Comparison of ENCODE assay signal across 29 cellular contexts in the genomic region with DNA sequence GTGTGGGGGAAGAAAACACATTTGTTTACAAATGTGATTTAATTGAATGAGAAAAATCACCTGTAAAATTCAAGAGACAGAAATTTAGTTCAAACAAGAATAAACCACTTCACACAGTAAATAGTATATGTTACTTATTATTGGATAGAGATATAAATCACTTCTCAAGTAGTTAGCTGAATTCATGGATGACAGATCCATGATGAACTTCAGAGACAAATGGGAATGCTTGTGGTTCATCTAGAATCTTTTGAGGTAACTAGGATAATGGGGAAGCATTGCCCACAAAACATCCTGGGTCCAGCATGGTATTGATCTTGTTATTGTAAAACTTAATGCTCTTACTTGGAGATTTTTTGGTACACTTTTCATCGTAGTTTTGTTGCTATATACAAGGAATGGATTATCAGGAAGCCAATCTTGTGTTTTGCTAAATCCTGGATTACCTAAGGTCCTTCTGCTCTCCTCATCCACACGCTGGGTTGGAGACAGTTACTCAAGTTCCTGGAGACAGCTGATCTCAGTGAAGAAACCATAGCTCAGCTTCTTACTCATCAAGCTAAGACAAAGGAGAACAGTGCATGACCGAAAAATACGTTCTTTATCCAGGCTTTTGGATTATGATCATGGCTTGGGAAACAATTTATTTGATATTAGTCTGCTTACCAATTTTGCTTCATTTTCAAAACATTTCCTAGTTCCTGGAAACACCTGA.
DNase-seq lines count a peak whose midpoint lies in the region; ATAC-seq, FAIRE-seq and TF ChIP-seq lines count a peak whose summit lies in the region.
"Had no signal": no experiment of that assay in that cellular context is flagged by ENCODE, and none has a peak within 500 bp of the region (broad histone marks: within the 10 kb centered on the region; RNA-seq: fewer than 3 reads in every experiment).

No MANE protein-coding gene starts in this region.

- H3K4me1 Mint-ChIP-seq in activated CD4-positive, alpha-beta memory T cell treated with anti-CD3 and anti-CD28 coated beads, Interleukin-2, amount 10 ng/mL, durations not matched to agents 7 days and 5 days, result peaks cover 6% of the 10 kb centered on the region
- H3K4me1 Mint-ChIP-seq: activated CD4-positive, alpha-beta T cell treated with anti-CD3 and anti-CD28 coated beads, Interleukin-2, amount 10 ng/mL, durations not matched to agents 24 days and 14 days; central memory CD8-positive, alpha-beta T cell; T-cell had no signal

- peaks cover 6% of the 10 kb centered on the region for H3K27me3 Mint-ChIP-seq in activated CD4-positive, alpha-beta memory T cell treated with anti-CD3 and anti-CD28 coated beads, Interleukin-2, amount 10 ng/mL, durations not matched to agents 7 days and 5 days
- H3K27me3 Mint-ChIP-seq: central memory CD8-positive, alpha-beta T cell had no signal

- dilution Hi-C loops in mammary epithelial cell (cut with HindIII; ENCODE audit: low sequenced_read_pairs), result no loop called here

- no peak for FAIRE-seq in A549 (lab: Jason Lieb, UNC)
- FAIRE-seq: kidney, TTC549 had no signal

- RAD21 ChIA-PET in HCT116 (lab: Charles Lee; ENCODE audit: low non-redundant PET in 1 of 2, low total read pairs in 2 of 2, uncharacterized antibody in 2 of 2, unreplicated experiment in 2 of 2), result no interaction called here

- in situ Hi-C loops in mammary epithelial cell (cut with MboI; ENCODE audit: low sequenced_read_pairs in 2 of 2), result no loop called here

- H3K9me2 ChIP-seq in HCT116 (ENCODE audit: insufficient read depth), result no peaks in the 10 kb centered on the region
- no peaks in the 10 kb centered on the region for H3K9me2 ChIP-seq in hepatocyte (replicated peaks; ENCODE audit: insufficient read depth)

- intact Hi-C loops in HCT116 (cut with micrococcal nuclease), result no loop called here
- intact Hi-C loops in mammary epithelial cell (cut with micrococcal nuclease), result no loop called here

- H3K27me3 ChIP-seq in HCT116 (ENCODE audit: insufficient read depth, low read length) (no peaks in the 10 kb centered on the region), mammary epithelial cell (ENCODE audit: insufficient read depth, low read length) (no peaks in the 10 kb centered on the region), hepatocyte (no peaks in the 10 kb centered on the region)

- no peak for TF ChIP-seq RAD21 in A549 (conservative IDR thresholded peaks at IDR 0.05 in 1 of 2, IDR thresholded peaks at IDR 0.05 in 1 of 2)
- TF ChIP-seq RAD21 in HCT116 (IDR thresholded peaks at IDR 0.05; ENCODE audit: low read depth), result no peak

- TF ChIP-seq CTCF in A549 (IDR thresholded peaks at IDR 0.05) (no peak), HCT116 (IDR thresholded peaks at IDR 0.05 in 2 of 3, conservative IDR thresholded peaks at IDR 0.05 in 1 of 3; ENCODE audit: borderline replicate concordance in 1 of 3, insufficient read depth in 1 of 3, low read depth in 2 of 3, low read length in 2 of 3) (no peak), mammary epithelial cell (conservative IDR thresholded peaks at IDR 0.05 in 1 of 2, IDR thresholded peaks at IDR 0.05 in 1 of 2; ENCODE audit: extremely low read depth in 1 of 2, insufficient read depth in 1 of 2, low read depth in 1 of 2, low read length in 2 of 2) (no peak), hepatocyte (IDR thresholded peaks at IDR 0.05; ENCODE audit: poor library complexity) (no peak)

- peak overlapping the region; percentile 65; the same call in 2 of the 3 replicates for H3K4me2 ChIP-seq in A549
- H3K4me2 ChIP-seq in HCT116 (ENCODE audit: low read length), result no peak overlapping the region
- no peak overlapping the region for H3K4me2 ChIP-seq in mammary epithelial cell (ENCODE audit: insufficient read depth, low read depth, low read length)
- no peak overlapping the region for H3K4me2 ChIP-seq in hepatocyte
- H3K4me2 ChIP-seq: KMS-11, PC-9 had no signal

- H3K27ac ChIP-seq in A549 (peak overlapping the region; percentile 83 to 93), HCT116 (ENCODE audit: low read depth, low read length) (no peak overlapping the region), mammary epithelial cell (ENCODE audit: insufficient read depth, low read depth, low read length) (no peak overlapping the region), hepatocyte (peak overlapping the region; percentile 73)
- H3K27ac ChIP-seq: KMS-11, PC-9, thoracic aorta had no signal

- POLR2A ChIA-PET in A549 (lab: Yijun Ruan, JAX) (interaction anchor here (1.2 kb wide), 1 partner anchor 540 kb away, joined by 3 read pairs; no protein-coding TSS in a partner anchor), HCT116 (lab: Charles Lee) (no interaction called here)
- POLR2A ChIA-PET in activated CD4-positive, alpha-beta memory T cell treated with anti-CD3 and anti-CD28 coated beads, Interleukin-2, amount 10 ng/mL, durations not matched to agents 7 days and 5 days (lab: Charles Lee), result interaction anchor here (0.9 kb wide), 1 partner anchor 51 kb away, joined by 3 read pairs; no protein-coding TSS in a partner anchor

- H3K9me3 Mint-ChIP-seq in activated CD4-positive, alpha-beta memory T cell treated with anti-CD3 and anti-CD28 coated beads, Interleukin-2, amount 10 ng/mL, durations not matched to agents 7 days and 5 days, result peaks cover 3% of the 10 kb centered on the region
- H3K9me3 Mint-ChIP-seq: activated CD4-positive, alpha-beta T cell treated with anti-CD3 and anti-CD28 coated beads, Interleukin-2, amount 10 ng/mL, durations not matched to agents 24 days and 14 days; activated T-helper 1 cell treated with anti-CD3 and anti-CD28 coated beads, Interleukin-12 subunit alpha, Interleukin-12 subunit beta, Interleukin-2, Interleukin-4 antibody, amounts not matched to agents 30 ng/mL and 10 ng/mL and 1 ng/mL, durations not matched to agents 14 hours and 24 hours and 36 hours; central memory CD8-positive, alpha-beta T cell; T-cell had no signal

- DNase-seq in A549 (ENCODE audit: low read depth in 1 of 2, low spot score in 1 of 2), result no peak
- DNase-seq in HCT116 (ENCODE audit: low read depth, low spot score), result no peak
- no peak for DNase-seq in mammary epithelial cell
- no peak for DNase-seq in hepatocyte (ENCODE audit: low spot score)
- no peak for DNase-seq in activated CD4-positive, alpha-beta memory T cell treated with anti-CD3 and anti-CD28 coated beads, Interleukin-2, amount 10 ng/mL, durations not matched to agents 7 days and 5 days
- DNase-seq in medulla oblongata (ENCODE audit: extremely low spot score), result no peak
- DNase-seq: activated CD4-positive, alpha-beta T cell treated with anti-CD3 and anti-CD28 coated beads, Interleukin-2, amount 10 ng/mL, durations not matched to agents 24 days and 14 days; activated naive CD4-positive, alpha-beta T cell treated with anti-CD3 and anti-CD28 coated beads, Interleukin-2, amount 50 U/mL, for 16 hours; aorta; BE2C; COR-L47; DND-41; kidney; NCI-H1694 treated with DMSO at 0.1 percent for 48 hours; NCI-H345; NCI-H774; nucleus accumbens; PC-9; SIG-M5; stimulated activated CD4-positive, alpha-beta T cell treated with anti-CD3 and anti-CD28 coated beads, Interleukin-4, amount 100 ng/mL, for 1 hour; stimulated activated naive CD4-positive, alpha-beta T cell; T-cell had no signal

- ATAC-seq in A549 (no peak), HCT116 (no peak), GM21381 (IDR thresholded peaks at IDR 0.05; ENCODE audit: unreplicated experiment) (no peak), GM18868 (IDR thresholded peaks at IDR 0.05; ENCODE audit: unreplicated experiment) (no peak)
- ATAC-seq: T-cell had no signal

- no peak for TF ChIP-seq EP300 in A549 (IDR thresholded peaks at IDR 0.05)

- no peaks in the 10 kb centered on the region for H3K79me2 ChIP-seq in HCT116 (ENCODE audit: insufficient read depth, low read length)
- no peaks in the 10 kb centered on the region for H3K79me2 ChIP-seq in mammary epithelial cell (ENCODE audit: insufficient read depth, low read length)
- H3K79me2 ChIP-seq in hepatocyte, result no peaks in the 10 kb centered on the region

- CTCF ChIA-PET in A549 (lab: Yijun Ruan, JAX) (interaction anchor here (1.6 kb wide), 1 partner anchor 13 kb away, joined by 6 read pairs; no protein-coding TSS in a partner anchor), HCT116 (lab: Charles Lee) (no interaction called here), mammary epithelial cell (lab: Charles Lee; ENCODE audit: low non-redundant PET) (interaction anchor here (0.6 kb wide), 1 partner anchor 181 kb away, joined by 4 read pairs; no protein-coding TSS in a partner anchor)
- CTCF ChIA-PET in activated CD4-positive, alpha-beta memory T cell treated with anti-CD3 and anti-CD28 coated beads, Interleukin-2, amount 10 ng/mL, durations not matched to agents 7 days and 5 days (lab: Charles Lee), result no interaction called here

- WGBS in A549 (ENCODE audit: missing lambda C conversion rate), result 82% methylated on average over 4 of the region's 4 CpGs
- whole genome bisulfite sequencing in mammary epithelial cell (ENCODE audit: low coverage, missing lambda C conversion rate), result 82% methylated on average over 4 of the region's 4 CpGs
- WGBS in hepatocyte (ENCODE audit: low lambda C conversion rate, missing lambda C conversion rate), result 96% methylated on average over 4 of the region's 4 CpGs

- H3K4me1 ChIP-seq in A549 (peaks cover 24% of the 10 kb centered on the region), HCT116 (ENCODE audit: control insufficient read depth in 1 of 2, insufficient read depth in 2 of 2, low read length in 2 of 2) (no peaks in the 10 kb centered on the region), mammary epithelial cell (ENCODE audit: insufficient read depth, low read length) (no peaks in the 10 kb centered on the region), hepatocyte (ENCODE audit: insufficient read depth) (peaks cover 13% of the 10 kb centered on the region)
- H3K4me1 ChIP-seq: BE2C had no signal

- H3K4me3 ChIP-seq in A549 (no peak overlapping the region), HCT116 (replicated peaks in 1 of 2; ENCODE audit: low read depth in 1 of 2, low read length in 2 of 2) (no peak overlapping the region), mammary epithelial cell (replicated peaks in 1 of 3; ENCODE audit: insufficient read depth in 1 of 3, low read depth in 2 of 3, low read length in 3 of 3) (no peak overlapping the region), hepatocyte (no peak overlapping the region)
- H3K4me3 ChIP-seq: PC-9, thoracic aorta had no signal

- BruUV-seq in HCT116 (replicated peaks; lab: Mats Ljungman, UMichigan) (no TSS peak), mammary epithelial cell (replicated peaks; lab: Mats Ljungman, UMichigan) (no TSS peak)

- H3K27ac Mint-ChIP-seq in activated CD4-positive, alpha-beta memory T cell treated with anti-CD3 and anti-CD28 coated beads, Interleukin-2, amount 10 ng/mL, durations not matched to agents 7 days and 5 days, result no peak overlapping the region
- H3K27ac Mint-ChIP-seq: activated CD4-positive, alpha-beta T cell treated with anti-CD3 and anti-CD28 coated beads, Interleukin-2, amount 10 ng/mL, durations not matched to agents 24 days and 14 days; activated T-helper 1 cell treated with anti-CD3 and anti-CD28 coated beads, Interleukin-12 subunit alpha, Interleukin-12 subunit beta, Interleukin-2, Interleukin-4 antibody, amounts not matched to agents 30 ng/mL and 10 ng/mL and 1 ng/mL, durations not matched to agents 14 hours and 24 hours and 36 hours; T-cell had no signal

- H3K9ac ChIP-seq in HCT116 (ENCODE audit: low read length), result no peak overlapping the region
- H3K9ac ChIP-seq in mammary epithelial cell (ENCODE audit: insufficient read depth, low read length), result no peak overlapping the region
- H3K9ac ChIP-seq: KMS-11 had no signal

- no peak overlapping the region for H3K4me3 Mint-ChIP-seq in activated CD4-positive, alpha-beta memory T cell treated with anti-CD3 and anti-CD28 coated beads, Interleukin-2, amount 10 ng/mL, durations not matched to agents 7 days and 5 days
- H3K4me3 Mint-ChIP-seq: activated CD4-positive, alpha-beta T cell treated with anti-CD3 and anti-CD28 coated beads, Interleukin-2, amount 10 ng/mL, durations not matched to agents 24 days and 14 days; activated T-helper 1 cell treated with anti-CD3 and anti-CD28 coated beads, Interleukin-12 subunit alpha, Interleukin-12 subunit beta, Interleukin-2, Interleukin-4 antibody, amounts not matched to agents 30 ng/mL and 10 ng/mL and 1 ng/mL, durations not matched to agents 14 hours and 24 hours and 36 hours; central memory CD8-positive, alpha-beta T cell; T-cell had no signal

- no peaks in the 10 kb centered on the region for H3K36me3 ChIP-seq in HCT116 (ENCODE audit: control insufficient read depth in 1 of 2, insufficient read depth in 2 of 2, low read length in 2 of 2)
- no peaks in the 10 kb centered on the region for H3K36me3 ChIP-seq in mammary epithelial cell (ENCODE audit: insufficient read depth, low read length)
- no peaks in the 10 kb centered on the region for H3K36me3 ChIP-seq in hepatocyte (replicated peaks; ENCODE audit: insufficient read depth, low read depth)
- H3K36me3 ChIP-seq: BE2C, thoracic aorta had no signal

- H3K36me3 Mint-ChIP-seq in activated CD4-positive, alpha-beta memory T cell treated with anti-CD3 and anti-CD28 coated beads, Interleukin-2, amount 10 ng/mL, durations not matched to agents 7 days and 5 days (ENCODE audit: low read depth), result peaks cover 6% of the 10 kb centered on the region
- H3K36me3 Mint-ChIP-seq: T-cell had no signal

- no peak for TF ChIP-seq POLR2A in A549 (IDR thresholded peaks at IDR 0.05; ENCODE audit: low read length)
- no peak for TF ChIP-seq POLR2A in HCT116 (IDR thresholded peaks at IDR 0.05; ENCODE audit: borderline replicate concordance, extremely low read depth, insufficient read depth, insufficient read length)

- H3K9me3 ChIP-seq in A549 (no peaks in the 10 kb centered on the region), HCT116 (ENCODE audit: control insufficient read depth in 1 of 2, insufficient read depth in 1 of 2, low read depth in 1 of 2, low read length in 2 of 2) (no peaks in the 10 kb centered on the region), mammary epithelial cell (replicated peaks; ENCODE audit: insufficient read depth, low read length) (no peaks in the 10 kb centered on the region), hepatocyte (ENCODE audit: low read depth) (no peaks in the 10 kb centered on the region)
- H3K9me3 ChIP-seq: BE2C, thoracic aorta had no signal

- H4K20me1 ChIP-seq in HCT116 (ENCODE audit: insufficient read depth) (no peaks in the 10 kb centered on the region), mammary epithelial cell (ENCODE audit: insufficient read depth, low read length) (no peaks in the 10 kb centered on the region), hepatocyte (ENCODE audit: insufficient read depth, poor library complexity, severe bottlenecking) (no peaks in the 10 kb centered on the region)

- H2AFZ ChIP-seq in HCT116 (ENCODE audit: low read depth, low read length, poor library complexity, severe bottlenecking) (peak overlapping the region; percentile 46), mammary epithelial cell (ENCODE audit: low read depth, low read length) (peak overlapping the region; percentile 0), hepatocyte (no peak overlapping the region)
- H2AFZ ChIP-seq: PC-9 had no signal

Comparison
In these comparisons a context has a peak if more than half of its experiments do, and no peak if none do; other contexts are left out.
1. H3K27ac ChIP-seq: peak in A549 (2 of 2) and hepatocyte (single experiment); none in HCT116 (single experiment) and mammary epithelial cell (single experiment).
2. CTCF ChIA-PET loops: an anchor here in A549 (1.6 kb wide) and mammary epithelial cell (0.6 kb wide); none called in HCT116 and activated CD4-positive, alpha-beta memory T cell treated with anti-CD3 and anti-CD28 coated beads, Interleukin-2, amount 10 ng/mL, durations not matched to agents 7 days and 5 days.